ENCODE assay signal across 1 cellular context in genomic region chr10:52818019-52818418, GRCh38.
TF ChIP-seq lines count a peak whose summit lies in the region.

No MANE protein-coding gene starts in this region.

TF ChIP-seq in SK-N-SH treated with all-trans-retinoic acid at 6 μM for 48 hours, 23 proteins besides CTCF, POLR2A, EP300 and RAD21 (continued from another document):
- TF ChIP-seq, protein P1, sequence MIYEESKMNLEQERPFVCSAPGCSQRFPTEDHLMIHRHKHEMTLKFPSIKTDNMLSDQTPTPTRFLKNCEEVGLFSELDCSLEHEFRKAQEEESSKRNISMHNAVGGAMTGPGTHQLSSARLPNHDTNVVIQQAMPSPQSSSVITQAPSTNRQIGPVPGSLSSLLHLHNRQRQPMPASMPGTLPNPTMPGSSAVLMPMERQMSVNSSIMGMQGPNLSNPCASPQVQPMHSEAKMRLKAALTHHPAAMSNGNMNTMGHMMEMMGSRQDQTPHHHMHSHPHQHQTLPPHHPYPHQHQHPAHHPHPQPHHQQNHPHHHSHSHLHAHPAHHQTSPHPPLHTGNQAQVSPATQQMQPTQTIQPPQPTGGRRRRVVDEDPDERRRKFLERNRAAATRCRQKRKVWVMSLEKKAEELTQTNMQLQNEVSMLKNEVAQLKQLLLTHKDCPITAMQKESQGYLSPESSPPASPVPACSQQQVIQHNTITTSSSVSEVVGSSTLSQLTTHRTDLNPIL (CRISPR knock-in tag; IDR thresholded peaks at IDR 0.05; ENCODE audit: low read depth), result no peak
